In the genomic region with DNA sequence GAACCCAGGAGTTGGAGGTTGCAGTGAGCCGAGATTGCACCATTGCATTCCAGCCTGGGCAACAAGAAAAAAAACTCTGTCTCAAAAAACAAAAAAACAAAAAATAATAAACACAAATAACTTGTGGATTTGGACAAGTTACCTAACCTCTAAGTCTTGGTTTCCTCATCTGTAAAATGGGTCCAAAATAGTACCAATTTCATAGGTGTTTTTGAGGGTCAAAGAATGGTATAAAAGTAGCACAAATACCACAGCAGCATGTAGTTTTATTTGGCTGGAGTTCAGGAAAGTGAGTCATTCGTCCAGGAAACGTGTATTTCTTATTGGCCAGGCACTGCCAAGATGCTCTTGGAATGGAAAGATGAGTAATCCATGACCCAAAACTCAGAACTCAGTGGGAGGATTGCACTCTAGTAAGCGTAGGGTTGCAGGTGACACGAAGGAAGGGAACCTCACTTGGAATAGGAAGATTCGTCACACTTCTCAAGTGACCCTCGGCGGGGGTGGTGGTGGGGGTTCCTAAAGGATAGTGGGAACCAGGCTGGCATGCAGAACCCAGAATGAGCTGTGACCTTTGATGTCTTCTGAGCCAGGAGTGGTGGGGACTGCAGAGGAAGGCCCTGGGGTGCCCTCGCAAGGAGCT, we compare ENCODE assay signal across 9 cellular contexts. TPM values are rescaled to one million over a fixed set of nuclear protein-coding genes. Genes with fewer than 3 reads are reported as not detected.
DNase-seq lines count a peak whose midpoint lies in the region; ATAC-seq and TF ChIP-seq lines count a peak whose summit lies in the region.
"Had no signal": no experiment of that assay in that cellular context is flagged by ENCODE, and none has a peak within 500 bp of the region (broad histone marks: within the 10 kb centered on the region; RNA-seq: fewer than 3 reads in every experiment).

No MANE protein-coding gene starts in this region.

- TF ChIP-seq CTCF in heart left ventricle (IDR thresholded peaks at IDR 0.05) (no peak), transverse colon (IDR thresholded peaks at IDR 0.05) (no peak), GM10248 (IDR thresholded peaks at IDR 0.05; ENCODE audit: control extremely low read depth, extremely low read depth, low read depth, missing control alignments) (no peak)

- no peak for TF ChIP-seq POLR2A in heart left ventricle (IDR thresholded peaks at IDR 0.05)
- TF ChIP-seq POLR2A in transverse colon (IDR thresholded peaks at IDR 0.05), result no peak

- no peaks in the 10 kb centered on the region for H3K36me3 Mint-ChIP-seq in activated T-cell treated with anti-CD3 and anti-CD28 coated beads, Interleukin-2, amount 50 U/mL, for 4 hours (ENCODE audit: insufficient read depth)

- no peaks in the 10 kb centered on the region for H3K9me3 Mint-ChIP-seq in activated T-cell treated with anti-CD3 and anti-CD28 coated beads, Interleukin-2, amount 50 U/mL, for 4 hours

- in situ Hi-C loops in transverse colon (cut with MboI; ENCODE audit: low pct_ligation_motif_present in 1 of 4, low pct_unique_long_range_greater_than_20kb in 1 of 4, low sequenced_read_pairs in 3 of 4), result no loop called here

- H3K27me3 ChIP-seq in heart left ventricle (no peaks in the 10 kb centered on the region), transverse colon (no peaks in the 10 kb centered on the region)

- H3K27ac ChIP-seq in heart left ventricle (peak overlapping the region in 1 of 12 donors; percentile 49), transverse colon (peak overlapping the region in 3 of 4 donors; percentile 37 to 58 (median 57))

- no peak overlapping the region for H3K4me3 ChIP-seq in heart left ventricle
- no peak overlapping the region for H3K4me3 ChIP-seq in transverse colon

- POLR2A ChIA-PET in GM10248 (lab: Yijun Ruan, JAX), result no interaction called here

- peaks cover 32% of the 10 kb centered on the region for H3K4me1 Mint-ChIP-seq in activated T-cell treated with anti-CD3 and anti-CD28 coated beads, Interleukin-2, amount 50 U/mL, for 4 hours (ENCODE audit: low read depth)

- peak in 2 of 5 donors; percentile 29 to 58 for DNase-seq in heart left ventricle
- DNase-seq in Right ventricle myocardium superior, result no peak
- no peak for DNase-seq in activated T-cell treated with anti-CD3 and anti-CD28 coated beads, Interleukin-2, amount 50 U/mL, for 4 hours
- DNase-seq in hepatic stellate cell (ENCODE audit: low spot score), result peak; percentile 89
- no peak for DNase-seq in transverse colon
- no peak for DNase-seq in NCI-H748 treated with DMSO at 0.1 percent for 48 hours (lab: John Stamatoyannopoulos, UW)
- no peak for DNase-seq in NCI-H2171 treated with DMSO at 0.1 percent for 48 hours (lab: John Stamatoyannopoulos, UW)
- no peak for DNase-seq in GM10248 (ENCODE audit: extremely low spot score)
- DNase-seq: NCI-H2171 had no signal

- 51 to 66% (median 55%) methylated on average over 9 of the region's 9 CpGs for WGBS in heart left ventricle, 4 donors
- WGBS in transverse colon (ENCODE audit: low coverage in 1 of 2), 2 donors, result 27 to 56% methylated on average over 6 to 9 of the region's 9 CpGs

- no peaks in the 10 kb centered on the region for H3K36me3 ChIP-seq in heart left ventricle
- no peaks in the 10 kb centered on the region for H3K36me3 ChIP-seq in transverse colon

- TF ChIP-seq EP300 in transverse colon (IDR thresholded peaks at IDR 0.05; ENCODE audit: low read depth), result no peak

- peaks cover 9% of the 10 kb centered on the region for H3K27me3 Mint-ChIP-seq in activated T-cell treated with anti-CD3 and anti-CD28 coated beads, Interleukin-2, amount 50 U/mL, for 4 hours (ENCODE audit: low read depth)

- no peak overlapping the region for H3K4me3 Mint-ChIP-seq in activated T-cell treated with anti-CD3 and anti-CD28 coated beads, Interleukin-2, amount 50 U/mL, for 4 hours

- H3K4me1 ChIP-seq in heart left ventricle (peaks cover 0 to 33% (median 21%) of the 10 kb centered on the region in 12 donors), transverse colon (peaks cover 0 to 20% (median 12%) of the 10 kb centered on the region in 4 donors)

- intact Hi-C loops in heart left ventricle (cut with DNase I), result no loop called here
- intact Hi-C loops in Right ventricle myocardium superior (cut with DNase I), result no loop called here
- intact Hi-C loops in transverse colon (cut with DNase I; ENCODE audit: low total_unique reads), result no loop called here

- CTCF ChIA-PET in GM10248 (lab: Yijun Ruan, JAX), result interaction anchor here (1.0 to 4.3 kb wide), 3 partner anchors 10 to 52 kb away, joined by 3 to 41 read pairs (median 3); no protein-coding TSS in a partner anchor

- ATAC-seq in heart left ventricle (peak; percentile 42 to 81 (median 80)), Right ventricle myocardium superior (ENCODE audit: poor library complexity) (no peak)
- peak; percentile 81 to 84 for ATAC-seq in activated T-cell treated with anti-CD3 and anti-CD28 coated beads, Interleukin-2, amount 50 U/mL, for 4 hours

- H3K9me3 ChIP-seq in heart left ventricle (no peaks in the 10 kb centered on the region), transverse colon (no peaks in the 10 kb centered on the region)

RNA-seq across cellular contexts. Expression of a gene that starts 24.4 kb away (rescaled TPM):
- total RNA-seq in heart left ventricle, result 1 to 10 TPM in 6 of 9 donors, under 1 TPM in 3; 0.79 to 2.8 (median 1.1) TPM
- under 1 TPM; 0.50 to 0.57 TPM for polyA plus RNA-seq in heart left ventricle
- 1.0 TPM for total RNA-seq in Right ventricle myocardium superior
- 1 to 10 TPM; 1.1 to 1.3 (median 1.1) TPM for total RNA-seq in activated T-cell treated with anti-CD3 and anti-CD28 coated beads, Interleukin-2, amount 50 U/mL, for 4 hours
- total RNA-seq in transverse colon, result 10 to 100 TPM in 1 of 4 donors, 1 to 10 TPM in 1, under 1 TPM in 1, not detected in 1; 0.55 to 24.7 (median 1.3) TPM
